9 cellular contexts compared by ENCODE assay signal in the genomic region with DNA sequence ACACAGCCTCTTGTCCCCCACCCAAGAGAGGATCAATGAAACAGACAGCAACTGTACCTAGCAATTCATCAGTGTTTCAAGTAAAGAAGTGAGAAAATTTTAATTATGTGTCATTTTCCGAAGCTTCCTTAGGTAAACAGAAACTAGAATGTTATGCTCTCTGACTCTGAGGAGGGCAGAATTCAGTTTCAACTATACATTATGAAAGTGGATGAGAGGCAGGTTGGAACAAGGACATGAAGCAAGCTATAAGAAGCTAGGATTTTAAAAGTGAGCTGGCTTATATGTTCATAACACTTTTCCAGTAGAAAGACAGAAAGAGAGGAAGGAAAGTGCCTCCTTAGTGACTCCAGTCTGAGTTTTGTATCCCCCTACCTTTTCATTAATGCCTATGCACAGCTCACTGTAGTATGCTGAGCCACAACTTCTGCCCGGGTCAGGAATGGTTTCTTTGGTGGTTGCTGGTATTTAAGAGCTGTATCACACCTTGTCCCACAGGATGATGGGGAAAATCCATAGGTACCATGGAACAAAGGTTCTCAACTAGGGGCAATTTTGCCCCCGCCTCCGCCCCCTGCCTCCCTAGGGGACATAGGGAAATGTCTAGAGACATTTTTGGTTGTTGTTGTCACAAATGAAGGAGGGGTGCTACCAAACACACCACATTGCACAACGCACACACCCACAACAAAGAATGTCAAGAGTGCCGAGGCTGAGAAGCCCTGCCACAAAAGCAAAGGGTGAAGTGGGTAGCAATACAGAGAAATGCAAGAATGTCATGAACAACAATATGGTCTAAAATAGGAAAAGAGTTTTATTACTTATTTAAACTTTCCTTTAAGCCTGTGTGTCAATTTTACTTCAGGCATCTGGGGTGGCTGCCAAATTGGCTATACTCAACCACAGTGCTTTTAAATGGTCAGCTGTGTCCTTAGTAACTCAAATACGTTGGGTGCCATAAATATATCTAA.
A peak's percentile ranks its signal among the peaks of the same experiment; 100 is the strongest.
DNase-seq lines count a peak whose midpoint lies in the region; ATAC-seq and TF ChIP-seq lines count a peak whose summit lies in the region.
"Had no signal": no experiment of that assay in that cellular context is flagged by ENCODE, and none has a peak within 500 bp of the region (broad histone marks: within the 10 kb centered on the region; RNA-seq: fewer than 3 reads in every experiment).

No MANE protein-coding gene starts in this region.

- peak overlapping the region; percentile 57 for H3K27ac ChIP-seq in psoas muscle
- peak overlapping the region in 1 of 2 donors; percentile 16 for H3K27ac ChIP-seq in uterus

- DNase-seq in activated CD4-positive, alpha-beta memory T cell treated with anti-CD3 and anti-CD28 coated beads, Interleukin-2, amount 10 ng/mL, durations not matched to agents 7 days and 5 days = no peak
- DNase-seq in psoas muscle = no peak
- no peak for DNase-seq in uterus
- no peak for DNase-seq in mucosa of gallbladder (ENCODE audit: low spot score)
- no peak for DNase-seq in NCI-H1417 treated with DMSO at 0.1 percent for 48 hours (lab: John Stamatoyannopoulos, UW)
- no peak for DNase-seq in superior temporal gyrus (ENCODE audit: extremely low spot score)
- DNase-seq: NCI-H1048 had no signal

- H3K4me1 Mint-ChIP-seq in activated CD4-positive, alpha-beta memory T cell treated with anti-CD3 and anti-CD28 coated beads, Interleukin-2, amount 10 ng/mL, durations not matched to agents 7 days and 5 days = peaks cover 42% of the 10 kb centered on the region

- no peaks in the 10 kb centered on the region for H3K9me3 Mint-ChIP-seq in activated CD4-positive, alpha-beta memory T cell treated with anti-CD3 and anti-CD28 coated beads, Interleukin-2, amount 10 ng/mL, durations not matched to agents 7 days and 5 days

- H3K27me3 Mint-ChIP-seq in activated CD4-positive, alpha-beta memory T cell treated with anti-CD3 and anti-CD28 coated beads, Interleukin-2, amount 10 ng/mL, durations not matched to agents 7 days and 5 days = no peaks in the 10 kb centered on the region

- 60 to 70% (median 64%) methylated on average over 7 of the region's 7 CpGs for WGBS in psoas muscle, 3 donors

- H3K36me3 Mint-ChIP-seq in activated CD4-positive, alpha-beta memory T cell treated with anti-CD3 and anti-CD28 coated beads, Interleukin-2, amount 10 ng/mL, durations not matched to agents 7 days and 5 days (ENCODE audit: low read depth) = peaks cover 13% of the 10 kb centered on the region

- H3K36me3 ChIP-seq in psoas muscle (ENCODE audit: insufficient read depth in 1 of 2, low read depth in 1 of 2) (no peaks in the 10 kb centered on the region), uterus (no peaks in the 10 kb centered on the region)

- H3K4me3 ChIP-seq in psoas muscle = no peak overlapping the region
- no peak overlapping the region for H3K4me3 ChIP-seq in uterus

- H3K4me1 ChIP-seq in psoas muscle (peaks cover 34% of the 10 kb centered on the region), uterus (peaks cover 0 to 10% of the 10 kb centered on the region in 2 donors)

- no peak for TF ChIP-seq POLR2A in uterus (IDR thresholded peaks at IDR 0.05)

- H3K27me3 ChIP-seq in psoas muscle (ENCODE audit: insufficient read depth in 3 of 3, low read length in 2 of 3) (no peaks in the 10 kb centered on the region), uterus (no peaks in the 10 kb centered on the region)

- TF ChIP-seq CTCF in psoas muscle (IDR thresholded peaks at IDR 0.05) (no peak), uterus (IDR thresholded peaks at IDR 0.05) (no peak)

- no peak overlapping the region for H3K4me3 Mint-ChIP-seq in activated CD4-positive, alpha-beta memory T cell treated with anti-CD3 and anti-CD28 coated beads, Interleukin-2, amount 10 ng/mL, durations not matched to agents 7 days and 5 days

- peak overlapping the region; percentile 37 for H3K27ac Mint-ChIP-seq in activated CD4-positive, alpha-beta memory T cell treated with anti-CD3 and anti-CD28 coated beads, Interleukin-2, amount 10 ng/mL, durations not matched to agents 7 days and 5 days

- intact Hi-C loops in psoas muscle (cut with DNase I) (loop anchor here in 1 of 2 donors (5.0 kb wide), 1 partner anchor 40 kb away; no protein-coding TSS in a partner anchor), uterus (cut with DNase I; ENCODE audit: low total_unique reads) (no loop called here)

- POLR2A ChIA-PET in activated CD4-positive, alpha-beta memory T cell treated with anti-CD3 and anti-CD28 coated beads, Interleukin-2, amount 10 ng/mL, durations not matched to agents 7 days and 5 days (lab: Charles Lee) = interaction anchor here (1.2 to 1.4 kb wide), 2 partner anchors 17 to 39 kb away, joined by 3 to 5 read pairs; no protein-coding TSS in a partner anchor

- H3K9me3 ChIP-seq in psoas muscle (no peaks in the 10 kb centered on the region), uterus (no peaks in the 10 kb centered on the region)

- ATAC-seq in GM18868 (IDR thresholded peaks at IDR 0.05; ENCODE audit: unreplicated experiment) (peak; percentile 89), HG02840 (IDR thresholded peaks at IDR 0.05; ENCODE audit: low FRiP score, unreplicated experiment) (peak; percentile 77), psoas muscle (peak in 2 of 4 donors; percentile 50 to 60)

- CTCF ChIA-PET in activated CD4-positive, alpha-beta memory T cell treated with anti-CD3 and anti-CD28 coated beads, Interleukin-2, amount 10 ng/mL, durations not matched to agents 7 days and 5 days (lab: Charles Lee) = interaction anchor here (0.7 to 1.4 kb wide), 3 partner anchors 28 to 158 kb away, joined by 3 to 4 read pairs (median 3); no protein-coding TSS in a partner anchor
